Comparison of ENCODE assay signal across 6 cellular contexts in genomic region chr12:117865505-117865904, GRCh38.
"Had no signal": no experiment of that assay in that cellular context is flagged by ENCODE, and none has a peak within 500 bp of the region (broad histone marks: within the 10 kb centered on the region; RNA-seq: fewer than 3 reads in every experiment).

No MANE protein-coding gene starts in this region.

- H3K27ac ChIP-seq: HL-60, KMS-11 had no signal

- FAIRE-seq: HTR-8/SVneo had no signal

- DNase-seq: IMR-90, KBM-7, KG1 had no signal

- H3K4me2 ChIP-seq: KMS-11 had no signal

- H3K9ac ChIP-seq: KMS-11 had no signal
